8 cellular contexts compared by ENCODE assay signal in the genomic region with DNA sequence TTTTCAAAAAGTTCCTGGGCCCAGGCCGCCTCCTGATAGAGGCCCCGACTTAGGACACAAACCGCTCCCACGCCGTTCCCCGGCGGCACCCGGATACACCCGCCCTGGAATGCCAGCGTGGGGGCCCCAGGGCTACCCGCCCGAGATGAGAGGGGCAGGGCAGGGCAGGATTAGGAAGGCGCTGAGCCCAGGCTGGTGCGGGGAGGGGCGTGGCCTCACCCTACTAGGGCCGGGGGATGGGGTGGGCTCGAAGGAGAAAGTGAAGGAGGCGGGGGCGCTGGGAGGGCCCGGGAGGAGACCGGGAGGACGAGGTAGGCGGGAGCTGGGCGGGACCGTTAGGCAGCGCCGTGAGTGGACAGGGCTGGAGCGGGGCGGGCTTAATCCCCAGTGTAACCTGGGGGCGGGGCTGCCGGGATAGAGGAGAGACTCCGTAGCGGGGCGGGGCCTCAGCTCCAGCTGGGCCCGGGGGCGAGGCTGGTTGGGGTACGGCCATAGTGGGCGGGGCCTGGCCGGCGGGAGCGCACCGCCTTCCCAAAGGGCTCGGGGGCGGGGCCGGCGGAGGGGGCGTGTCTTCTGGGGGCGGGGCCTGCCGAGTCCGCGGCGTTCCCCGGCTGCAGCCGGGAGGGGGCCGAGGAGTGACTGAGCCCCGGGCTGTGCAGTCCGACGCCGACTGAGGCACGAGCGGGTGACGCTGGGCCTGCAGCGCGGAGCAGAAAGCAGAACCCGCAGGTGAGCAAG. TPM values are rescaled to one million over a fixed set of nuclear protein-coding genes. Genes with fewer than 3 reads are reported as not detected.
DNase-seq lines count a peak whose midpoint lies in the region; ATAC-seq and TF ChIP-seq lines count a peak whose summit lies in the region.

TSS of gene CD82 (plus strand) at position 656 of the 738 bp plus-strand sequence. CDS start 29,000 bp downstream, outside the sequence.

- 0% methylated on average over 30 of the region's 65 CpGs for WGBS in SK-N-SH (ENCODE audit: low lambda C conversion rate)

- peaks cover 27 to 34% of the 10 kb centered on the region in 2 experiments for H3K4me1 ChIP-seq in SK-N-SH (ENCODE audit: control insufficient read depth in 1 of 2, insufficient read depth in 2 of 2, low read depth in 1 of 2, low read length in 1 of 2)

- CTCF ChIA-PET in GM10248 (lab: Yijun Ruan, JAX), result interaction anchor here (0.7 to 16.3 kb wide), 7 partner anchors 8 to 472 kb away, joined by 3 to 421 read pairs (median 6); no protein-coding TSS in a partner anchor
- CTCF ChIA-PET in SK-N-SH (lab: Yijun Ruan, JAX), result interaction anchor here (1.2 to 13.7 kb wide), 6 partner anchors 9 to 362 kb away, joined by 3 to 610 read pairs (median 4); no protein-coding TSS in a partner anchor

- no peaks in the 10 kb centered on the region for H3K27me3 ChIP-seq in SK-N-SH (ENCODE audit: insufficient read depth)

- peaks cover 5% of the 10 kb centered on the region; the same call in 1 of the 2 replicates for H3K79me2 ChIP-seq in SK-N-SH (ENCODE audit: insufficient read depth)

- peaks cover 17% of the 10 kb centered on the region for H3F3A ChIP-seq in SK-N-SH (replicated peaks; ENCODE audit: insufficient read depth)

- POLR2A ChIA-PET in GM10248 (lab: Yijun Ruan, JAX) (interaction anchor here (0.6 to 0.9 kb wide), 2 partner anchors 9 to 42 kb away, joined by 3 to 4 read pairs; no protein-coding TSS in a partner anchor), SK-N-SH (lab: Yijun Ruan, JAX) (no interaction called here)

- H3K36me3 ChIP-seq in SK-N-SH (replicated peaks in 1 of 2; ENCODE audit: control insufficient read depth in 1 of 2, insufficient read depth in 2 of 2, low read length in 1 of 2), result no peaks in the 10 kb centered on the region

- H3K27ac ChIP-seq in SK-N-SH (ENCODE audit: low read depth in 2 of 2, low read length in 1 of 2) (peak within 1 kb of the TSS; percentile 89), temporal lobe (ENCODE audit: low read depth, low read length) (peak within 1 kb of the TSS; percentile 94)

- no peaks in the 10 kb centered on the region for H3K9me2 ChIP-seq in SK-N-SH

- TF ChIP-seq RAD21 in SK-N-SH (IDR thresholded peaks at IDR 0.05; ENCODE audit: low read length), result no peak

- H3K9me3 ChIP-seq in SK-N-SH, result no peaks in the 10 kb centered on the region

- peak within 1 kb of the TSS; percentile 84 for H2AFZ ChIP-seq in SK-N-SH (ENCODE audit: low read depth)

- peak within 1 kb of the TSS; percentile 90 for H3K4me2 ChIP-seq in SK-N-SH

- no peak for TF ChIP-seq CTCF in GM10248 (IDR thresholded peaks at IDR 0.05; ENCODE audit: control extremely low read depth, extremely low read depth, low read depth, missing control alignments)
- peak; percentile 2 for TF ChIP-seq CTCF in NB4 (IDR thresholded peaks at IDR 0.05; ENCODE audit: low read depth, low read length)
- TF ChIP-seq CTCF in SK-N-SH (IDR thresholded peaks at IDR 0.05), result peak; percentile 22; the same call in 1 of the 2 replicates

- no peaks in the 10 kb centered on the region for H4K20me1 ChIP-seq in SK-N-SH (ENCODE audit: insufficient read depth)

- peak within 1 kb of the TSS; percentile 83 for H3K9ac ChIP-seq in SK-N-SH

- peak within 1 kb of the TSS; percentile 89 for H3K4me3 ChIP-seq in NB4 (ENCODE audit: low read depth, low read length)
- peak within 1 kb of the TSS; percentile 58 to 71 for H3K4me3 ChIP-seq in SK-N-SH (ENCODE audit: low read depth in 2 of 2, low read length in 1 of 2)

- peak; percentile 61 for TF ChIP-seq POLR2A in NB4 (IDR thresholded peaks at IDR 0.05; ENCODE audit: extremely low read depth, insufficient read length)

- TF ChIP-seq EP300 in SK-N-SH (IDR thresholded peaks at IDR 0.05; ENCODE audit: borderline replicate concordance in 1 of 2, low read depth in 1 of 2, low read length in 1 of 2), result no peak

- peak; percentile 78 for ATAC-seq in HG02571 (IDR thresholded peaks at IDR 0.05; ENCODE audit: unreplicated experiment)

- DNase-seq in GM10248 (ENCODE audit: extremely low spot score) (peak; percentile 98), NB4 (ENCODE audit: low read depth) (peak; percentile 98), SK-N-SH (peak; percentile 99), globus pallidus (ENCODE audit: low spot score) (peak; percentile 100), occipital lobe (lab: John Stamatoyannopoulos, UW) (peak; percentile 98)
- peak; percentile 97 for DNase-seq in activated naive CD4-positive, alpha-beta T cell treated with anti-CD3 and anti-CD28 coated beads, Interleukin-2, amount 50 U/mL, for 16 hours

TF ChIP-seq in SK-N-SH, 30 proteins besides CTCF, POLR2A, EP300 and RAD21:
- peak; percentile 26 for TF ChIP-seq CHD2 (IDR thresholded peaks at IDR 0.05; ENCODE audit: low read length, partially characterized antibody)
- no peak; the same call in 1 of the 2 replicates for TF ChIP-seq TEAD4 (IDR thresholded peaks at IDR 0.05; ENCODE audit: borderline replicate concordance, insufficient read depth)
- TF ChIP-seq, protein P1, sequence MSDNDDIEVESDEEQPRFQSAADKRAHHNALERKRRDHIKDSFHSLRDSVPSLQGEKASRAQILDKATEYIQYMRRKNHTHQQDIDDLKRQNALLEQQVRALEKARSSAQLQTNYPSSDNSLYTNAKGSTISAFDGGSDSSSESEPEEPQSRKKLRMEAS (IDR thresholded peaks at IDR 0.05; ENCODE audit: low read depth), result 0 out of 2 replicates have a peak, but pooled peaks have one; percentile 48
- 0 out of 2 replicates have a peak, but pooled peaks have one; percentile 2 for TF ChIP-seq NRF1 (IDR thresholded peaks at IDR 0.05; ENCODE audit: low read depth, low read length)
- no peak for TF ChIP-seq POLR2AphosphoS5 (IDR thresholded peaks at IDR 0.05; ENCODE audit: low read depth, low read length)
- TF ChIP-seq, protein P2, sequence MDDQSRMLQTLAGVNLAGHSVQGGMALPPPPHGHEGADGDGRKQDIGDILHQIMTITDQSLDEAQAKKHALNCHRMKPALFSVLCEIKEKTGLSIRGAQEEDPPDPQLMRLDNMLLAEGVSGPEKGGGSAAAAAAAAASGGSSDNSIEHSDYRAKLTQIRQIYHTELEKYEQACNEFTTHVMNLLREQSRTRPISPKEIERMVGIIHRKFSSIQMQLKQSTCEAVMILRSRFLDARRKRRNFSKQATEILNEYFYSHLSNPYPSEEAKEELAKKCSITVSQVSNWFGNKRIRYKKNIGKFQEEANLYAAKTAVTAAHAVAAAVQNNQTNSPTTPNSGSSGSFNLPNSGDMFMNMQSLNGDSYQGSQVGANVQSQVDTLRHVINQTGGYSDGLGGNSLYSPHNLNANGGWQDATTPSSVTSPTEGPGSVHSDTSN (IDR thresholded peaks at IDR 0.05), result no peak
- TF ChIP-seq, protein P3, sequence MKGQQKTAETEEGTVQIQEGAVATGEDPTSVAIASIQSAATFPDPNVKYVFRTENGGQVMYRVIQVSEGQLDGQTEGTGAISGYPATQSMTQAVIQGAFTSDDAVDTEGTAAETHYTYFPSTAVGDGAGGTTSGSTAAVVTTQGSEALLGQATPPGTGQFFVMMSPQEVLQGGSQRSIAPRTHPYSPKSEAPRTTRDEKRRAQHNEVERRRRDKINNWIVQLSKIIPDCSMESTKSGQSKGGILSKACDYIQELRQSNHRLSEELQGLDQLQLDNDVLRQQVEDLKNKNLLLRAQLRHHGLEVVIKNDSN (IDR thresholded peaks at IDR 0.05; ENCODE audit: borderline replicate concordance, low read depth), result 0 out of 2 replicates have a peak, but pooled peaks have one; percentile 10
- TF ChIP-seq RFX5 (IDR thresholded peaks at IDR 0.05; ENCODE audit: low read length), result 0 out of 2 replicates have a peak, but pooled peaks have one; percentile 22
- TF ChIP-seq, protein P4, sequence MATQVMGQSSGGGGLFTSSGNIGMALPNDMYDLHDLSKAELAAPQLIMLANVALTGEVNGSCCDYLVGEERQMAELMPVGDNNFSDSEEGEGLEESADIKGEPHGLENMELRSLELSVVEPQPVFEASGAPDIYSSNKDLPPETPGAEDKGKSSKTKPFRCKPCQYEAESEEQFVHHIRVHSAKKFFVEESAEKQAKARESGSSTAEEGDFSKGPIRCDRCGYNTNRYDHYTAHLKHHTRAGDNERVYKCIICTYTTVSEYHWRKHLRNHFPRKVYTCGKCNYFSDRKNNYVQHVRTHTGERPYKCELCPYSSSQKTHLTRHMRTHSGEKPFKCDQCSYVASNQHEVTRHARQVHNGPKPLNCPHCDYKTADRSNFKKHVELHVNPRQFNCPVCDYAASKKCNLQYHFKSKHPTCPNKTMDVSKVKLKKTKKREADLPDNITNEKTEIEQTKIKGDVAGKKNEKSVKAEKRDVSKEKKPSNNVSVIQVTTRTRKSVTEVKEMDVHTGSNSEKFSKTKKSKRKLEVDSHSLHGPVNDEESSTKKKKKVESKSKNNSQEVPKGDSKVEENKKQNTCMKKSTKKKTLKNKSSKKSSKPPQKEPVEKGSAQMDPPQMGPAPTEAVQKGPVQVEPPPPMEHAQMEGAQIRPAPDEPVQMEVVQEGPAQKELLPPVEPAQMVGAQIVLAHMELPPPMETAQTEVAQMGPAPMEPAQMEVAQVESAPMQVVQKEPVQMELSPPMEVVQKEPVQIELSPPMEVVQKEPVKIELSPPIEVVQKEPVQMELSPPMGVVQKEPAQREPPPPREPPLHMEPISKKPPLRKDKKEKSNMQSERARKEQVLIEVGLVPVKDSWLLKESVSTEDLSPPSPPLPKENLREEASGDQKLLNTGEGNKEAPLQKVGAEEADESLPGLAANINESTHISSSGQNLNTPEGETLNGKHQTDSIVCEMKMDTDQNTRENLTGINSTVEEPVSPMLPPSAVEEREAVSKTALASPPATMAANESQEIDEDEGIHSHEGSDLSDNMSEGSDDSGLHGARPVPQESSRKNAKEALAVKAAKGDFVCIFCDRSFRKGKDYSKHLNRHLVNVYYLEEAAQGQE (IDR thresholded peaks at IDR 0.05; ENCODE audit: low read depth, low read length), result 0 out of 2 replicates have a peak, but pooled peaks have one; percentile 16
- no peak for TF ChIP-seq GATA2 (CRISPR knock-in tag; IDR thresholded peaks at IDR 0.05)
- TF ChIP-seq SIN3A (IDR thresholded peaks at IDR 0.05; ENCODE audit: borderline replicate concordance, low read depth, low read length), result peak; percentile 10; the same call in 1 of the 2 replicates

RNA-seq across cellular contexts. Expression of gene CD82, which starts in this region (rescaled TPM):
- polyA plus RNA-seq in SK-N-SH (2012; rRNA removed), result 35.6 and 39.2 TPM in 2 replicates
- 17.9 and 24.9 TPM in 2 replicates for polyA plus RNA-seq in SK-N-SH (2012; cell fraction: cytosol; rRNA removed)
- 12.5 and 16.5 TPM in 2 replicates for polyA plus RNA-seq in SK-N-SH (2012; cell fraction: nucleus; rRNA removed)
- total RNA-seq in occipital lobe (8.3 TPM), temporal lobe (9.6 TPM)

Comparison
In these comparisons a context has a peak if more than half of its experiments do, and no peak if none do; other contexts are left out.
1. Peak in every context shown above with its lines: DNase-seq, ATAC-seq, H3K4me3 ChIP-seq and H3K27ac ChIP-seq.